15 cellular contexts compared by ENCODE assay signal in the genomic region with DNA sequence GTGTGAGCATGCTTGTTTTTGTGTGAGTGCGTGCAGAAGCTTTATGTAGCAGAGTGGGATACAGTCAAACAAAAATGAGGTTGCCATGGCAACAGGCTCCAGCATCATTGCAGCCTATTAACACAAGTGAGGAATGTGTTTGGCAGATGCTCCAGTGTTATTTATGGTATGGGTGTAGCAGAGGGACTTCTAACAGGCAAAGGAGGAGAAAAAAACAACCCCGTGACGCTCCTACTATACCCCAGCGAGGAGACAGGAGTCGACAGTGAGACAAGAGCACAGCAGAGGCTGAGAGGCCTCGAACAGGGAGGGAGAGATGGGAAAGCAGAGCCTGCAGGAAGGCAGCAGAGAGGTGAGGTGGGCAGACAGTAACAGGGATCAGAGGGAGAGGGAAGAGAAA. TPM values are rescaled to one million over a fixed set of nuclear protein-coding genes. Genes with fewer than 3 reads are reported as not detected.
DNase-seq lines count a peak whose midpoint lies in the region; ATAC-seq and TF ChIP-seq lines count a peak whose summit lies in the region.
"Had no signal": no experiment of that assay in that cellular context is flagged by ENCODE, and none has a peak within 500 bp of the region (broad histone marks: within the 10 kb centered on the region; RNA-seq: fewer than 3 reads in every experiment).

No MANE protein-coding gene starts in this region.

- no peak overlapping the region for H3K56ac ChIP-seq in mesendoderm (ENCODE audit: low read length)

- no peaks in the 10 kb centered on the region for H3K4me1 ChIP-seq in mesendoderm (ENCODE audit: control insufficient read depth, low read depth, low read length)
- peaks cover 0 to 67% (median 20%) of the 10 kb centered on the region in 4 donors for H3K4me1 ChIP-seq in tibial artery
- H3K4me1 ChIP-seq: pancreas had no signal

- no peak for DNase-seq in Right ventricle myocardium inferior (ENCODE audit: missing footprints)
- no peak for DNase-seq in cardiac septum (ENCODE audit: low spot score)
- DNase-seq in choroid plexus epithelial cell (ENCODE audit: low read depth): peak; percentile 11
- DNase-seq in mesendoderm: peak; percentile 39
- DNase-seq in tibial artery: no peak
- no peak for DNase-seq in ureter (ENCODE audit: low spot score)
- DNase-seq in activated CD4-positive, alpha-beta T cell treated with anti-CD3 and anti-CD28 coated beads, Interleukin-2, amount 50 U/mL, for 1 hour: no peak
- DNase-seq: activated CD4-positive, alpha-beta T cell treated with anti-CD3 and anti-CD28 coated beads, Interleukin-2, amount 10 ng/mL, durations not matched to agents 7 days and 5 days; body of pancreas; Calu3; lower lobe of right lung; pancreas; T-helper 2 cell had no signal

- H4K5ac ChIP-seq in mesendoderm (ENCODE audit: low read length): no peak overlapping the region

- no peak overlapping the region for H2BK120ac ChIP-seq in mesendoderm (ENCODE audit: low read depth, low read length)

- no peak overlapping the region for H4K8ac ChIP-seq in mesendoderm (ENCODE audit: low read depth, low read length)

- intact Hi-C loops in Right ventricle myocardium inferior (cut with DNase I): no loop called here
- intact Hi-C loops in cardiac septum (cut with DNase I): no loop called here
- intact Hi-C loops in tibial artery (cut with DNase I; ENCODE audit: low total_unique reads): no loop called here

- H3K4me3 ChIP-seq in choroid plexus epithelial cell (ENCODE audit: low read depth, low read length) (no peak overlapping the region), mesendoderm (ENCODE audit: low read length) (no peak overlapping the region), tibial artery (peak overlapping the region; percentile 78)
- H3K4me3 ChIP-seq: body of pancreas, lower lobe of right lung, pancreas had no signal

- no CpG with 5 or more reads among the region's 6 CpGs for whole genome bisulfite sequencing in mesendoderm (ENCODE audit: extremely low coverage, insufficient coverage, low lambda C conversion rate)

- no peak for TF ChIP-seq CTCF in choroid plexus epithelial cell (conservative IDR thresholded peaks at IDR 0.05; ENCODE audit: low read depth, low read length)
- TF ChIP-seq CTCF in tibial artery (IDR thresholded peaks at IDR 0.05): no peak

- H3K4ac ChIP-seq in mesendoderm (ENCODE audit: low read depth, low read length): no peak overlapping the region

- no peaks in the 10 kb centered on the region for H3K36me3 ChIP-seq in mesendoderm (ENCODE audit: control insufficient read depth, insufficient read depth, low read length)
- H3K36me3 ChIP-seq in tibial artery: no peaks in the 10 kb centered on the region
- H3K36me3 ChIP-seq: lower lobe of right lung, pancreas had no signal

- H3K79me2 ChIP-seq in mesendoderm (ENCODE audit: control insufficient read depth, insufficient read depth, low read length): no peaks in the 10 kb centered on the region

- H3K27me3 ChIP-seq in mesendoderm (ENCODE audit: insufficient read depth, low read length, poor library complexity) (peaks cover 3% of the 10 kb centered on the region), tibial artery (no peaks in the 10 kb centered on the region)

- no peak overlapping the region for H3K27ac ChIP-seq in mesendoderm (ENCODE audit: low read depth, low read length)
- H3K27ac ChIP-seq in tibial artery: peak overlapping the region; percentile 90 to 96
- H3K27ac ChIP-seq: lower lobe of right lung, pancreas had no signal

- H3K23ac ChIP-seq in mesendoderm (ENCODE audit: low read length): no peak overlapping the region

- H3K79me1 ChIP-seq in mesendoderm (ENCODE audit: low read length): no peaks in the 10 kb centered on the region

- H3K9ac ChIP-seq in mesendoderm (ENCODE audit: low read length): no peak overlapping the region

- no peak overlapping the region for H3K4me2 ChIP-seq in mesendoderm (ENCODE audit: low read length)

- no peak overlapping the region for H2BK5ac ChIP-seq in mesendoderm (ENCODE audit: low read length)

- H2AK5ac ChIP-seq in mesendoderm (ENCODE audit: low read length): no peak overlapping the region

- no peak overlapping the region for H3K18ac ChIP-seq in mesendoderm (ENCODE audit: low read length)

- no peaks in the 10 kb centered on the region for H3K9me3 ChIP-seq in tibial artery
- H3K9me3 ChIP-seq: body of pancreas, lower lobe of right lung, pancreas had no signal

- H2BK15ac ChIP-seq in mesendoderm (replicated peaks; ENCODE audit: low read depth): no peak overlapping the region

- peak; percentile 48 for ATAC-seq in Right ventricle myocardium inferior
- no peak for ATAC-seq in GM18498 (IDR thresholded peaks at IDR 0.05; ENCODE audit: unreplicated experiment)
- ATAC-seq: activated T-helper 17 cell treated with anti-CD3 and anti-CD28 coated beads, Interleukin-2, amount 50 U/mL, for 72 hours; body of pancreas; lower lobe of right lung; pancreas had no signal

RNA-seq across cellular contexts. Expression of gene ADCY5, which starts 4.9 kb away (rescaled TPM):
- total RNA-seq in Right ventricle myocardium inferior: 232 TPM
- total RNA-seq in cardiac septum: 192 TPM
- 2.2 TPM for polyA plus RNA-seq in mesendoderm (2013, experiment 1 of 2)
- polyA plus RNA-seq in mesendoderm (2013, experiment 2 of 2): 2.3 TPM
- 27.8 TPM for total RNA-seq in ureter
- total RNA-seq: activated CD4-positive, alpha-beta T cell treated with anti-CD3 and anti-CD28 coated beads, Interleukin-2, amount 10 ng/mL, durations not matched to agents 7 days and 5 days; activated T-helper 17 cell treated with anti-CD3 and anti-CD28 coated beads, Interleukin-2, amount 50 U/mL, for 72 hours had no signal

Comparison
In these comparisons a context has a peak if more than half of its experiments do, and no peak if none do; other contexts are left out.
1. DNase-seq: peak in choroid plexus epithelial cell (single experiment) and mesendoderm (single experiment); none in Right ventricle myocardium inferior (single experiment), cardiac septum (single experiment), tibial artery (0 of 2), ureter (single experiment) and activated CD4-positive, alpha-beta T cell treated with anti-CD3 and anti-CD28 coated beads, Interleukin-2, amount 50 U/mL, for 1 hour (single experiment).
2. H3K4me3 ChIP-seq: peak in tibial artery (2 of 2); none in choroid plexus epithelial cell (single experiment) and mesendoderm (single experiment).